Comparison of ENCODE assay signal across 13 cellular contexts in the genomic region with DNA sequence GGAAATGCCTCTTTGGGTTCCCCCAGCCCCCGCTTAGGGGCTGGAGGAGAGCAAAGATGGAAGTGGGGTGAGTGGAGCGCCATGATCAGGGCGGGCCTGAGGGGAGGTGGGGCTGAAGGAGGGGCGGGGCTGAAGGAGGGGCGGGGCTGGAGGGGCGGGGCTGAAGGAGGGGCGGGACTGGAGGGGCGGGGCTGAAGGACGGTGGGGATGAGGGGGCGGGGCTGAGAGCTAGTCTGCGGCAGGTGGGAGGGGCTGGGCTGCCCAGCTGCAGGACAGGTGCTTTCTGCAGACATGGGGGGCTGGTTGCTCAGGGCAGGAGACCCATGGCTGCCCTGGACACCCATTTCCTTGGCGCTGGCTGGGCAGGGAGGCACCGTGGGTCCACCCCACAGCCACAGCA. TPM values are rescaled to one million over a fixed set of nuclear protein-coding genes. Genes with fewer than 3 reads are reported as not detected.
DNase-seq lines count a peak whose midpoint lies in the region; ATAC-seq, FAIRE-seq and TF ChIP-seq lines count a peak whose summit lies in the region.
"Had no signal": no experiment of that assay in that cellular context is flagged by ENCODE, and none has a peak within 500 bp of the region (broad histone marks: within the 10 kb centered on the region; RNA-seq: fewer than 3 reads in every experiment).

No MANE protein-coding gene starts in this region.

- H3K4me2 ChIP-seq in osteoblast (ENCODE audit: insufficient read depth, low read length) = no peak overlapping the region

- H3K4me1 Mint-ChIP-seq in activated CD4-positive, alpha-beta T cell treated with anti-CD3 and anti-CD28 coated beads, Interleukin-2, amount 10 ng/mL, durations not matched to agents 7 days and 5 days = no peaks in the 10 kb centered on the region
- peaks cover 2% of the 10 kb centered on the region for H3K4me1 Mint-ChIP-seq in activated CD8-positive, alpha-beta T cell treated with anti-CD3 and anti-CD28 coated beads, Interleukin-2, amount 10 ng/mL, durations not matched to agents 7 days and 5 days (ENCODE audit: low read depth)

- no peaks in the 10 kb centered on the region for H3K36me3 ChIP-seq in osteoblast (ENCODE audit: insufficient read depth, low read length)

- H3K4me1 ChIP-seq in osteoblast (ENCODE audit: insufficient read depth, low read length) = no peaks in the 10 kb centered on the region

- no peak overlapping the region for H3K27ac ChIP-seq in osteoblast (ENCODE audit: low read depth, low read length)

- no peaks in the 10 kb centered on the region for H3K9me3 Mint-ChIP-seq in activated CD4-positive, alpha-beta T cell treated with anti-CD3 and anti-CD28 coated beads, Interleukin-2, amount 10 ng/mL, durations not matched to agents 7 days and 5 days
- no peaks in the 10 kb centered on the region for H3K9me3 Mint-ChIP-seq in activated CD8-positive, alpha-beta T cell treated with anti-CD3 and anti-CD28 coated beads, Interleukin-2, amount 10 ng/mL, durations not matched to agents 7 days and 5 days (ENCODE audit: insufficient read depth)

- H3K79me2 ChIP-seq in osteoblast (ENCODE audit: insufficient read depth, low read length) = no peaks in the 10 kb centered on the region

- H3K36me3 Mint-ChIP-seq in activated CD4-positive, alpha-beta T cell treated with anti-CD3 and anti-CD28 coated beads, Interleukin-2, amount 10 ng/mL, durations not matched to agents 7 days and 5 days (ENCODE audit: low read depth) = no peaks in the 10 kb centered on the region
- no peaks in the 10 kb centered on the region for H3K36me3 Mint-ChIP-seq in activated CD8-positive, alpha-beta T cell treated with anti-CD3 and anti-CD28 coated beads, Interleukin-2, amount 10 ng/mL, durations not matched to agents 7 days and 5 days (ENCODE audit: low read depth)

- no peak overlapping the region for H3K27ac Mint-ChIP-seq in activated CD4-positive, alpha-beta T cell treated with anti-CD3 and anti-CD28 coated beads, Interleukin-2, amount 10 ng/mL, durations not matched to agents 7 days and 5 days
- H3K27ac Mint-ChIP-seq in activated CD8-positive, alpha-beta T cell treated with anti-CD3 and anti-CD28 coated beads, Interleukin-2, amount 10 ng/mL, durations not matched to agents 7 days and 5 days = no peak overlapping the region

- peak; percentile 8 to 10 for DNase-seq in activated CD4-positive, alpha-beta T cell treated with anti-CD3 and anti-CD28 coated beads, Interleukin-2, amount 50 U/mL, for 48 hours
- DNase-seq in activated CD4-positive, alpha-beta T cell treated with anti-CD3 and anti-CD28 coated beads, Interleukin-2, amount 10 ng/mL, durations not matched to agents 7 days and 5 days = no peak
- DNase-seq in H54 (ENCODE audit: insufficient read length, low spot score) = peak; percentile 51
- no peak for DNase-seq in activated CD8-positive, alpha-beta T cell treated with anti-CD3 and anti-CD28 coated beads, Interleukin-2, amount 10 ng/mL, durations not matched to agents 7 days and 5 days
- peak; percentile 89 for DNase-seq in osteoblast (ENCODE audit: insufficient read length, low spot score, missing footprints)
- no peak for DNase-seq in NCI-H2227 (lab: John Stamatoyannopoulos, UW; ENCODE audit: unreplicated experiment)
- no peak for DNase-seq in mucosa of gallbladder (ENCODE audit: low spot score)
- DNase-seq: activated CD8-positive, alpha-beta memory T cell treated with anti-CD3 and anti-CD28 coated beads for 24 hours; kidney; NCI-H1417 had no signal

- no peak for TF ChIP-seq POLR2A in H54 (IDR thresholded peaks at IDR 0.05; ENCODE audit: low read depth, low read length)

- no peak for TF ChIP-seq CTCF in osteoblast (IDR thresholded peaks at IDR 0.05; ENCODE audit: extremely low read depth, low read depth, low read length)

- CTCF ChIA-PET in activated CD4-positive, alpha-beta T cell treated with anti-CD3 and anti-CD28 coated beads, Interleukin-2, amount 10 ng/mL, durations not matched to agents 7 days and 5 days (lab: Charles Lee) = interaction anchor here (1.0 kb wide), 1 partner anchor 25 kb away, joined by 3 read pairs; no protein-coding TSS in a partner anchor
- CTCF ChIA-PET in activated CD8-positive, alpha-beta T cell treated with anti-CD3 and anti-CD28 coated beads, Interleukin-2, amount 10 ng/mL, durations not matched to agents 7 days and 5 days (lab: Charles Lee) = no interaction called here

- POLR2A ChIA-PET in activated CD4-positive, alpha-beta T cell treated with anti-CD3 and anti-CD28 coated beads, Interleukin-2, amount 10 ng/mL, durations not matched to agents 7 days and 5 days (lab: Charles Lee) = interaction anchor here (0.6 kb wide), 1 partner anchor 937 kb away, joined by 4 read pairs; no protein-coding TSS in a partner anchor
- POLR2A ChIA-PET in activated CD8-positive, alpha-beta T cell treated with anti-CD3 and anti-CD28 coated beads, Interleukin-2, amount 10 ng/mL, durations not matched to agents 7 days and 5 days (lab: Charles Lee) = no interaction called here

- ATAC-seq in activated CD8-positive, alpha-beta T cell treated with anti-CD3 and anti-CD28 coated beads, Interleukin-2, amount 10 ng/mL, durations not matched to agents 7 days and 5 days = peak; percentile 28
- no peak for ATAC-seq in GM19351 (IDR thresholded peaks at IDR 0.05; ENCODE audit: unreplicated experiment)

- peaks cover 15% of the 10 kb centered on the region for H3K27me3 ChIP-seq in osteoblast (ENCODE audit: insufficient read depth, low read length)

- H3K4me3 ChIP-seq in osteoblast (ENCODE audit: insufficient read depth, low read length) = no peak overlapping the region

- H4K20me1 ChIP-seq in osteoblast (ENCODE audit: insufficient read depth, low read length) = no peaks in the 10 kb centered on the region

- no peak overlapping the region for H2AFZ ChIP-seq in osteoblast (ENCODE audit: low read length)

- no peak for FAIRE-seq in H54 (lab: Jason Lieb, UNC)
- FAIRE-seq: kidney had no signal

- no peaks in the 10 kb centered on the region for H3K9me3 ChIP-seq in osteoblast (ENCODE audit: low read depth, low read length)

- H3K27me3 Mint-ChIP-seq in activated CD4-positive, alpha-beta T cell treated with anti-CD3 and anti-CD28 coated beads, Interleukin-2, amount 10 ng/mL, durations not matched to agents 7 days and 5 days = no peaks in the 10 kb centered on the region
- no peaks in the 10 kb centered on the region for H3K27me3 Mint-ChIP-seq in activated CD8-positive, alpha-beta T cell treated with anti-CD3 and anti-CD28 coated beads, Interleukin-2, amount 10 ng/mL, durations not matched to agents 7 days and 5 days (ENCODE audit: low read depth)

- no peak overlapping the region for H3K4me3 Mint-ChIP-seq in activated CD4-positive, alpha-beta T cell treated with anti-CD3 and anti-CD28 coated beads, Interleukin-2, amount 10 ng/mL, durations not matched to agents 7 days and 5 days
- H3K4me3 Mint-ChIP-seq in activated CD8-positive, alpha-beta T cell treated with anti-CD3 and anti-CD28 coated beads, Interleukin-2, amount 10 ng/mL, durations not matched to agents 7 days and 5 days = no peak overlapping the region

RNA-seq across cellular contexts. Expression of a gene that starts 39.1 kb away (rescaled TPM):
- not detected for total RNA-seq in activated CD4-positive, alpha-beta T cell treated with anti-CD3 and anti-CD28 coated beads, Interleukin-2, amount 10 ng/mL, durations not matched to agents 7 days and 5 days
- total RNA-seq in activated CD8-positive, alpha-beta T cell treated with anti-CD3 and anti-CD28 coated beads, Interleukin-2, amount 10 ng/mL, durations not matched to agents 7 days and 5 days = not detected
- total RNA-seq in osteoblast (not detected in 2 replicates), mucosa of gallbladder (not detected)
- total RNA-seq: epithelial cell of proximal tubule, kidney, osteocyte had no signal

RNA-seq across cellular contexts. Expression of a gene that starts 48.6 kb away (rescaled TPM):
- total RNA-seq in activated CD4-positive, alpha-beta T cell treated with anti-CD3 and anti-CD28 coated beads, Interleukin-2, amount 10 ng/mL, durations not matched to agents 7 days and 5 days = 10 to 100 TPM; 47.7 to 55.7 TPM
- 10 to 100 TPM; 61.2 to 65.3 TPM for total RNA-seq in activated CD8-positive, alpha-beta T cell treated with anti-CD3 and anti-CD28 coated beads, Interleukin-2, amount 10 ng/mL, durations not matched to agents 7 days and 5 days
- total RNA-seq in osteoblast (43.1 and 47.7 TPM in 2 replicates), mucosa of gallbladder (53.8 TPM)

RNA-seq across cellular contexts. Expression of a gene that starts 48.8 kb away (rescaled TPM):
- total RNA-seq in activated CD4-positive, alpha-beta T cell treated with anti-CD3 and anti-CD28 coated beads, Interleukin-2, amount 10 ng/mL, durations not matched to agents 7 days and 5 days = 10 to 100 TPM; 29.4 to 35.7 TPM
- 10 to 100 TPM; 31.1 to 33.3 TPM for total RNA-seq in activated CD8-positive, alpha-beta T cell treated with anti-CD3 and anti-CD28 coated beads, Interleukin-2, amount 10 ng/mL, durations not matched to agents 7 days and 5 days
- 43.6 and 48.1 TPM in 2 replicates for total RNA-seq in osteoblast
- 56.1 TPM for total RNA-seq in mucosa of gallbladder

Comparison
In these comparisons a context has a peak if more than half of its experiments do, and no peak if none do; other contexts are left out.
1. DNase-seq: peak in activated CD4-positive, alpha-beta T cell treated with anti-CD3 and anti-CD28 coated beads, Interleukin-2, amount 50 U/mL, for 48 hours (2 of 2), H54 (single experiment) and osteoblast (single experiment); none in activated CD4-positive, alpha-beta T cell treated with anti-CD3 and anti-CD28 coated beads, Interleukin-2, amount 10 ng/mL, durations not matched to agents 7 days and 5 days (single experiment), activated CD8-positive, alpha-beta T cell treated with anti-CD3 and anti-CD28 coated beads, Interleukin-2, amount 10 ng/mL, durations not matched to agents 7 days and 5 days (single experiment), NCI-H2227 (single experiment) and mucosa of gallbladder (single experiment).